Comparison of ENCODE assay signal across 1 cellular context in genomic region chr10:95697429-95697828, GRCh38.
TF ChIP-seq lines count a peak whose summit lies in the region.

No MANE protein-coding gene starts in this region.

TF ChIP-seq in GM12878, 131 proteins besides CTCF, POLR2A, EP300 and RAD21:
- TF ChIP-seq SMAD5 (IDR thresholded peaks at IDR 0.05; ENCODE audit: low read depth) (no peak), NR2F1 (conservative IDR thresholded peaks at IDR 0.05) (no peak), SREBF1 (IDR thresholded peaks at IDR 0.05; ENCODE audit: low read length) (no peak), MYC (IDR thresholded peaks at IDR 0.05; ENCODE audit: insufficient read depth, insufficient read length, insufficient replicate concordance, low read length, severe bottlenecking) (no peak), IRF4 (IDR thresholded peaks at IDR 0.05; ENCODE audit: low read depth, low read length) (0 out of 2 replicates have a peak, but pooled peaks have one; percentile 15), IKZF2 (IDR thresholded peaks at IDR 0.05) (peak; percentile 18 to 29; a peak in 2 of 4 replicates), RAD51 (IDR thresholded peaks at IDR 0.05) (peak; percentile 59), SUPT20H (IDR thresholded peaks at IDR 0.05; ENCODE audit: borderline replicate concordance, control insufficient read depth, low read depth, low read length) (no peak), SIX5 (IDR thresholded peaks at IDR 0.05; ENCODE audit: low read depth, low read length, severe bottlenecking) (no peak), CBX3 (IDR thresholded peaks at IDR 0.05; ENCODE audit: borderline replicate concordance, low read depth) (no peak), ZNF687 (IDR thresholded peaks at IDR 0.05) (no peak), FOS (IDR thresholded peaks at IDR 0.05; ENCODE audit: borderline replicate concordance, extremely low read depth, insufficient read length) (no peak), ZNF274 (IDR thresholded peaks at IDR 0.05; ENCODE audit: insufficient read depth, insufficient read length) (no peak), ETV6 (conservative IDR thresholded peaks at IDR 0.05 in 1 of 2, IDR thresholded peaks at IDR 0.05 in 1 of 2; ENCODE audit: borderline replicate concordance in 1 of 2, low read depth in 1 of 2) (no peak), NR2C2 (IDR thresholded peaks at IDR 0.05; ENCODE audit: borderline replicate concordance, control insufficient read depth, insufficient read length, low read depth) (no peak), ATF7 (IDR thresholded peaks at IDR 0.05; ENCODE audit: low read depth) (peak; percentile 40; the same call in 1 of the 2 replicates), IKZF1 (conservative IDR thresholded peaks at IDR 0.05) (0 out of 2 replicates have a peak, but pooled peaks have one; percentile 19), SPI1 (IDR thresholded peaks at IDR 0.05; ENCODE audit: borderline replicate concordance, insufficient read depth, low read depth, low read length) (peak; percentile 92)
TF ChIP-seq in GM12878: peak in this region for 6.
